In genomic region chr14:93014038-93015023, GRCh38 we compare ENCODE assay signal across 1 cellular context.
A peak's percentile ranks its signal among the peaks of the same experiment; 100 is the strongest.
TF ChIP-seq lines count a peak whose summit lies in the region.

No MANE protein-coding gene starts in this region.

TF ChIP-seq in K562, 482 proteins besides CTCF, POLR2A, EP300 and RAD21 (continued from another document):
- TF ChIP-seq ZBTB33 (CRISPR knock-in tag; IDR thresholded peaks at IDR 0.05) (peak; percentile 95), COPS2 (conservative IDR thresholded peaks at IDR 0.05) (no peak), HIVEP1 (CRISPR knock-in tag; IDR thresholded peaks at IDR 0.05) (no peak)
